Comparison of ENCODE assay signal across 21 cellular contexts in genomic region chr14:32531942-32532341, GRCh38.
"Had no signal": no experiment of that assay in that cellular context is flagged by ENCODE, and none has a peak within 500 bp of the region (broad histone marks: within the 10 kb centered on the region; RNA-seq: fewer than 3 reads in every experiment).

No MANE protein-coding gene starts in this region.

- DNase-seq: hypothalamus; immature natural killer cell; kidney; left colon; left lung; mesendoderm; naive thymus-derived CD4-positive, alpha-beta T cell; ovary; retina; right cardiac atrium; stimulated activated CD4-positive, alpha-beta T cell treated with anti-CD3 and anti-CD28 coated beads, Interleukin-12 subunit alpha, Interleukin-12 subunit beta, amount 100 ng/mL, for 4 hours; stimulated activated CD4-positive, alpha-beta T cell treated with anti-CD3 and anti-CD28 coated beads, Interleukin-15, amount 100 ng/mL, for 24 hours; stimulated activated CD4-positive, alpha-beta T cell treated with anti-CD3 and anti-CD28 coated beads, Interleukin-2, amount 100 ng/mL, for 24 hours; stimulated activated CD4-positive, alpha-beta T cell treated with anti-CD3 and anti-CD28 coated beads, Interleukin-4, amount 100 ng/mL, for 1 hour; stimulated activated naive B cell treated with anti-CD40 and anti-IgM and Interleukin-4, amounts not matched to agents 10 μg/mL and 1 μg/mL and 100 μg/mL, for 72 hours; stimulated activated naive CD8-positive, alpha-beta T cell treated with anti-CD3 and anti-CD28 coated beads, Interleukin-15, Interleukin-2, amounts not matched to agents 100 U/mL and 50 U/mL, for 24 hours; stomach; uterus had no signal

- H3K4me3 ChIP-seq: left lung, lung, ovary, stomach, thoracic aorta, tibial nerve, uterus had no signal

- H3K27me3 ChIP-seq: left lung, ovary, stomach, tibial nerve, uterus had no signal

- H3K4me1 ChIP-seq: left lung, stomach, tibial nerve, uterus had no signal

- H3K36me3 ChIP-seq: left lung, ovary, stomach, tibial nerve, uterus had no signal

- H3K9me3 ChIP-seq: left lung, ovary, stomach, thoracic aorta, tibial nerve had no signal

- H3K27ac ChIP-seq: left lung, ovary, stomach, thoracic aorta, tibial nerve, uterus had no signal
